ENCODE assay signal across 8 cellular contexts in genomic region chr19:34501339-34502320, GRCh38. TPM values are rescaled to one million over a fixed set of nuclear protein-coding genes. Genes with fewer than 3 reads are reported as not detected.
DNase-seq lines count a peak whose midpoint lies in the region; ATAC-seq and TF ChIP-seq lines count a peak whose summit lies in the region.

No MANE protein-coding gene starts in this region.

- H3K79me2 ChIP-seq in OCI-LY3 (ENCODE audit: low read length): no peaks in the 10 kb centered on the region

- peak overlapping the region; percentile 100 for H3K4me2 ChIP-seq in OCI-LY3 (ENCODE audit: low read length)

- no peak overlapping the region for H3K27ac ChIP-seq in OCI-LY3 (ENCODE audit: low read length)

- no peaks in the 10 kb centered on the region for H3K4me1 ChIP-seq in OCI-LY3 (ENCODE audit: low read length)

- H3K27me3 Mint-ChIP-seq in naive B cell: peaks cover 0 to 20% (median 4%) of the 10 kb centered on the region in 3 donors

- peak overlapping the region; percentile 65 for H3K9ac ChIP-seq in OCI-LY3 (ENCODE audit: low read length)

- peak; percentile 74 for TF ChIP-seq RAD21 in Ishikawa (IDR thresholded peaks at IDR 0.05; ENCODE audit: low read depth)

- no peak for TF ChIP-seq EP300 in Ishikawa (IDR thresholded peaks at IDR 0.05; ENCODE audit: borderline replicate concordance)

- H3K36me3 ChIP-seq in OCI-LY3 (replicated peaks; ENCODE audit: low read depth, low read length): no peaks in the 10 kb centered on the region

- H3K36me3 Mint-ChIP-seq in naive B cell: no peaks in the 10 kb centered on the region

- ATAC-seq in GM21390 (IDR thresholded peaks at IDR 0.05; ENCODE audit: unreplicated experiment) (peak; percentile 70), naive B cell (ENCODE audit: low read depth in 2 of 2) (peak; percentile 43 to 58)

- peak overlapping the region; percentile 49 to 86 (median 62) for H3K4me3 Mint-ChIP-seq in naive B cell

- peak overlapping the region in 5 of 6 donors; percentile 22 to 78 (median 50) for H3K27ac Mint-ChIP-seq in naive B cell

- DNase-seq in COR-L47 (lab: John Stamatoyannopoulos, UW): peak; percentile 73
- peak; percentile 81 for DNase-seq in activated T-cell treated with anti-CD3 and anti-CD28 coated beads for 24 hours (ENCODE audit: low read depth)
- DNase-seq in erythroblast (lab: John Stamatoyannopoulos, UW): peak; percentile 83 to 91
- DNase-seq in naive B cell: peak; percentile 75
- peak; percentile 62 to 71 for DNase-seq in stimulated activated CD8-positive, alpha-beta memory T cell treated with anti-CD3 and anti-CD28 coated beads, Interleukin-7, amount 100 ng/mL, for 4 hours (ENCODE audit: low read depth in 2 of 2)

- peak overlapping the region; percentile 90 for H2AFZ ChIP-seq in OCI-LY3 (ENCODE audit: low read depth, low read length)

- no peaks in the 10 kb centered on the region for H3K27me3 ChIP-seq in OCI-LY3 (ENCODE audit: low read depth, low read length)

- peak overlapping the region; percentile 82 for H3K4me3 ChIP-seq in OCI-LY3 (ENCODE audit: low read length)

- H3K9me3 ChIP-seq in OCI-LY3 (ENCODE audit: insufficient read depth, low read length): no peaks in the 10 kb centered on the region

- peaks cover 0 to 3% (median 0%) of the 10 kb centered on the region in 7 donors for H3K9me3 Mint-ChIP-seq in naive B cell

- H3K4me1 Mint-ChIP-seq in naive B cell: peaks cover 7 to 16% (median 11%) of the 10 kb centered on the region in 3 donors

- H4K20me1 ChIP-seq in OCI-LY3 (ENCODE audit: insufficient read depth, low read length): no peaks in the 10 kb centered on the region

- TF ChIP-seq POLR2A in erythroblast (IDR thresholded peaks at IDR 0.05; ENCODE audit: low read length): no peak

- peak; percentile 99 for TF ChIP-seq CTCF in OCI-LY3 (IDR thresholded peaks at IDR 0.05; ENCODE audit: low read depth, low read length)

TF ChIP-seq in Ishikawa, 13 proteins besides CTCF, POLR2A, EP300 and RAD21:
- TF ChIP-seq YY1 (IDR thresholded peaks at IDR 0.05; ENCODE audit: low read depth): 0 out of 2 replicates have a peak, but pooled peaks have one; percentile 21
- no peak for TF ChIP-seq USF1 (IDR thresholded peaks at IDR 0.05)
TF ChIP-seq in Ishikawa: peak in this region for 1.

RNA-seq across cellular contexts. Expression of gene WTIP, which starts 20.1 kb away (rescaled TPM):
- under 1 TPM in 1 of 6 donors, not detected in 5; 0.01 TPM for polyA plus RNA-seq in naive B cell (ENCODE audit: low read depth in 6 of 6)
